Comparison of ENCODE assay signal across 8 cellular contexts in genomic region chr5:17343675-17344074, GRCh38.
DNase-seq lines count a peak whose midpoint lies in the region; ATAC-seq and TF ChIP-seq lines count a peak whose summit lies in the region.

No MANE protein-coding gene starts in this region.

- no peaks in the 10 kb centered on the region for H3K9me3 ChIP-seq in osteoblast (ENCODE audit: low read depth, low read length)
- no peaks in the 10 kb centered on the region for H3K9me3 ChIP-seq in naive thymus-derived CD4-positive, alpha-beta T cell (ENCODE audit: control insufficient read depth in 2 of 3, low read length in 3 of 3)

- peaks cover under 1% of the 10 kb centered on the region for H3K27me3 ChIP-seq in osteoblast (ENCODE audit: insufficient read depth, low read length)
- no peaks in the 10 kb centered on the region for H3K27me3 ChIP-seq in naive thymus-derived CD4-positive, alpha-beta T cell (ENCODE audit: control insufficient read depth in 2 of 2, insufficient read depth in 2 of 2, low read length in 2 of 2)

- peaks cover 6% of the 10 kb centered on the region for H3K4me1 ChIP-seq in osteoblast (ENCODE audit: insufficient read depth, low read length)
- H3K4me1 ChIP-seq in naive thymus-derived CD4-positive, alpha-beta T cell (ENCODE audit: control insufficient read depth in 2 of 2, insufficient read depth in 2 of 2, low read length in 2 of 2): no peaks in the 10 kb centered on the region

- peak overlapping the region; percentile 55 for H3K4me2 ChIP-seq in osteoblast (ENCODE audit: insufficient read depth, low read length)

- H3K4me3 Mint-ChIP-seq in naive thymus-derived CD4-positive, alpha-beta T cell: no peak overlapping the region

- POLR2A ChIA-PET in naive thymus-derived CD4-positive, alpha-beta T cell (lab: Charles Lee): no interaction called here

- no peak overlapping the region for H3K27ac ChIP-seq in osteoblast (ENCODE audit: low read depth, low read length)
- no peak overlapping the region for H3K27ac ChIP-seq in naive thymus-derived CD4-positive, alpha-beta T cell (ENCODE audit: low read depth, low read length)

- H3K4me3 ChIP-seq in osteoblast (ENCODE audit: insufficient read depth, low read length): no peak overlapping the region
- no peak overlapping the region for H3K4me3 ChIP-seq in naive thymus-derived CD4-positive, alpha-beta T cell (ENCODE audit: low read length)

- TF ChIP-seq CTCF in osteoblast (IDR thresholded peaks at IDR 0.05; ENCODE audit: extremely low read depth, low read depth, low read length): no peak

- peaks cover 0 to 3% (median 0%) of the 10 kb centered on the region in 5 donors for H3K36me3 Mint-ChIP-seq in naive thymus-derived CD4-positive, alpha-beta T cell

- peak overlapping the region; percentile 72 for H2AFZ ChIP-seq in osteoblast (ENCODE audit: low read length)

- DNase-seq in NCI-H748 (lab: John Stamatoyannopoulos, UW; ENCODE audit: unreplicated experiment) (peak; percentile 31), NCI-H748 treated with DMSO at 0.1 percent for 48 hours (lab: John Stamatoyannopoulos, UW) (no peak), SK-MEL-5 (ENCODE audit: low read depth, low spot score) (peak; percentile 52), osteoblast (ENCODE audit: insufficient read length, low spot score, missing footprints) (peak; percentile 76), NCI-H1092 treated with DMSO at 0.1 percent for 48 hours (lab: John Stamatoyannopoulos, UW) (no peak), iPS-NIHi7 (ENCODE audit: extremely low spot score) (no peak)
- DNase-seq in naive thymus-derived CD4-positive, alpha-beta T cell: no peak

- in situ Hi-C loops in SK-MEL-5 (cut with HindIII; ENCODE audit: low pct_unique_long_range_greater_than_20kb, low sequenced_read_pairs): no loop called here

- CTCF ChIA-PET in naive thymus-derived CD4-positive, alpha-beta T cell (lab: Charles Lee): no interaction called here

- intact Hi-C loops in naive thymus-derived CD4-positive, alpha-beta T cell (cut with micrococcal nuclease): no loop called here

- no peaks in the 10 kb centered on the region for H3K79me2 ChIP-seq in osteoblast (ENCODE audit: insufficient read depth, low read length)

- peaks cover 0 to 5% (median 0%) of the 10 kb centered on the region in 5 donors for H3K27me3 Mint-ChIP-seq in naive thymus-derived CD4-positive, alpha-beta T cell

- H3K27ac Mint-ChIP-seq in naive thymus-derived CD4-positive, alpha-beta T cell: no peak overlapping the region

- no peaks in the 10 kb centered on the region for H3K36me3 ChIP-seq in osteoblast (ENCODE audit: insufficient read depth, low read length)
- no peaks in the 10 kb centered on the region for H3K36me3 ChIP-seq in naive thymus-derived CD4-positive, alpha-beta T cell (ENCODE audit: control insufficient read depth in 2 of 3, insufficient read depth in 3 of 3, low read length in 3 of 3)

- peak; percentile 97 for ATAC-seq in HG03095 (IDR thresholded peaks at IDR 0.05; ENCODE audit: unreplicated experiment)
- ATAC-seq in naive thymus-derived CD4-positive, alpha-beta T cell: no peak

- H3K9me3 Mint-ChIP-seq in naive thymus-derived CD4-positive, alpha-beta T cell: peaks cover 0 to 16% (median 6%) of the 10 kb centered on the region in 11 donors

- no peaks in the 10 kb centered on the region for H4K20me1 ChIP-seq in osteoblast (ENCODE audit: insufficient read depth, low read length)

- H3K4me1 Mint-ChIP-seq in naive thymus-derived CD4-positive, alpha-beta T cell: no peaks in the 10 kb centered on the region

Comparison
In these comparisons a context has a peak if more than half of its experiments do, and no peak if none do; other contexts are left out.
1. DNase-seq: peak in NCI-H748 (single experiment), SK-MEL-5 (single experiment) and osteoblast (single experiment); none in NCI-H748 treated with DMSO at 0.1 percent for 48 hours (single experiment), NCI-H1092 treated with DMSO at 0.1 percent for 48 hours (single experiment), iPS-NIHi7 (single experiment) and naive thymus-derived CD4-positive, alpha-beta T cell (0 of 9).